In the genomic region with DNA sequence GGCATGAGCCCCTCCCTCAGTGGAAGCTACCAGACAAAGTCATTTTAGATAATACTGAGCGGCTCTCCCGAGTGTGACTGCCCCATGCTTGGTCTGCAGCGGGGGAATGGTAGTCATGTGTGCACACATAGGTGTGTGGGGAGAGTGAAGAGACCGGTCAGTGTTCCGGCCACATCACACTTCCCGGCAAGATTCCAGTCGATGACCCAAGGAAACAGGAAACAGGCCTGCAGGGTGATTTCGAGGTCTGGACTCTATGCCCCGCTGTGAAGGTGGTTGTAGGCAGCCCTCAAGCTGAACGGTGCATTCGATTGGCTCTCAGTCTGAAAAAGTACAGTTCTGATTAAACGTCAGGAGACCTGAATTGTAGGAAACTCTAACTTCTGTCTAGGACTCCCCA, we compare ENCODE assay signal across 1 cellular context.
TF ChIP-seq lines count a peak whose summit lies in the region.

No MANE protein-coding gene starts in this region.

TF ChIP-seq in H1, 55 proteins besides CTCF, POLR2A, EP300 and RAD21:
- TF ChIP-seq, protein P1, sequence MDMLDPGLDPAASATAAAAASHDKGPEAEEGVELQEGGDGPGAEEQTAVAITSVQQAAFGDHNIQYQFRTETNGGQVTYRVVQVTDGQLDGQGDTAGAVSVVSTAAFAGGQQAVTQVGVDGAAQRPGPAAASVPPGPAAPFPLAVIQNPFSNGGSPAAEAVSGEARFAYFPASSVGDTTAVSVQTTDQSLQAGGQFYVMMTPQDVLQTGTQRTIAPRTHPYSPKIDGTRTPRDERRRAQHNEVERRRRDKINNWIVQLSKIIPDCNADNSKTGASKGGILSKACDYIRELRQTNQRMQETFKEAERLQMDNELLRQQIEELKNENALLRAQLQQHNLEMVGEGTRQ (IDR thresholded peaks at IDR 0.05; ENCODE audit: low read length) = no peak
- TF ChIP-seq HDAC6 (IDR thresholded peaks at IDR 0.05; ENCODE audit: low read depth, low read length) = no peak
- no peak for TF ChIP-seq CBX8 (IDR thresholded peaks at IDR 0.05; ENCODE audit: borderline replicate concordance, low read depth, low read length)
- no peak for TF ChIP-seq ASH2L (IDR thresholded peaks at IDR 0.05; ENCODE audit: low read length)
- TF ChIP-seq KDM4A (IDR thresholded peaks at IDR 0.05; ENCODE audit: low read depth, low read length, severe bottlenecking) = no peak
- no peak for TF ChIP-seq SP1 (IDR thresholded peaks at IDR 0.05; ENCODE audit: low read depth, low read length)
- TF ChIP-seq RBBP5 (IDR thresholded peaks at IDR 0.05; ENCODE audit: borderline replicate concordance, low read depth, low read length) = no peak
- TF ChIP-seq, protein P2, sequence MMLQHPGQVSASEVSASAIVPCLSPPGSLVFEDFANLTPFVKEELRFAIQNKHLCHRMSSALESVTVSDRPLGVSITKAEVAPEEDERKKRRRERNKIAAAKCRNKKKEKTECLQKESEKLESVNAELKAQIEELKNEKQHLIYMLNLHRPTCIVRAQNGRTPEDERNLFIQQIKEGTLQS (IDR thresholded peaks at IDR 0.05; ENCODE audit: insufficient read depth, low read depth, low read length) = no peak
- TF ChIP-seq GTF2F1 (IDR thresholded peaks at IDR 0.05; ENCODE audit: borderline replicate concordance, low read depth, low read length) = no peak
- no peak for TF ChIP-seq EGR1 (IDR thresholded peaks at IDR 0.05; ENCODE audit: borderline replicate concordance, low read depth, low read length)
- no peak for TF ChIP-seq POLR2AphosphoS5 (IDR thresholded peaks at IDR 0.05; ENCODE audit: low read depth, low read length)
- no peak for TF ChIP-seq BACH1 (IDR thresholded peaks at IDR 0.05; ENCODE audit: low read length)
- no peak for TF ChIP-seq MAFK (IDR thresholded peaks at IDR 0.05; ENCODE audit: low read depth, low read length)
- no peak for TF ChIP-seq NRF1 (IDR thresholded peaks at IDR 0.05; ENCODE audit: low read depth, low read length)
